Comparison of ENCODE assay signal across 1 cellular context in genomic region chr11:58647141-58647699, GRCh38.
TF ChIP-seq lines count a peak whose summit lies in the region.

No MANE protein-coding gene starts in this region.

TF ChIP-seq in SK-N-SH, 30 proteins besides CTCF, POLR2A, EP300 and RAD21 (continued from another document):
- TF ChIP-seq USF1 (IDR thresholded peaks at IDR 0.05; ENCODE audit: borderline replicate concordance, low read depth) = no peak
- no peak for TF ChIP-seq PBX3 (IDR thresholded peaks at IDR 0.05)
- TF ChIP-seq REST (IDR thresholded peaks at IDR 0.05; ENCODE audit: low read depth, low read length) = no peak
- no peak for TF ChIP-seq RCOR1 (IDR thresholded peaks at IDR 0.05; ENCODE audit: low read length)
- TF ChIP-seq TAF1 (IDR thresholded peaks at IDR 0.05; ENCODE audit: borderline replicate concordance, low read depth, low read length) = no peak
- TF ChIP-seq FOSL2 (IDR thresholded peaks at IDR 0.05; ENCODE audit: borderline replicate concordance, low read depth) = no peak
